ENCODE assay signal across 9 cellular contexts in genomic region chr3:14289590-14290453, GRCh38.
DNase-seq lines count a peak whose midpoint lies in the region; ATAC-seq and TF ChIP-seq lines count a peak whose summit lies in the region.
"Had no signal": no experiment of that assay in that cellular context is flagged by ENCODE, and none has a peak within 500 bp of the region (broad histone marks: within the 10 kb centered on the region; RNA-seq: fewer than 3 reads in every experiment).

No MANE protein-coding gene starts in this region.

- H3K4me3 ChIP-seq in HUES6 (ENCODE audit: low read depth, low read length) (no peak overlapping the region), hepatocyte (no peak overlapping the region)

- no peaks in the 10 kb centered on the region for H3K36me3 Mint-ChIP-seq in T-helper 2 cell treated with Interferon-gamma antibody and Interleukin-4, amounts not matched to agents 5 μg/mL and 100 μg/mL, for 36 hours (ENCODE audit: low read depth)
- H3K36me3 Mint-ChIP-seq in activated T-cell treated with anti-CD3 and anti-CD28 coated beads, Interleukin-2, amount 50 U/mL, for 4 hours (ENCODE audit: insufficient read depth), result no peaks in the 10 kb centered on the region

- DNase-seq in ACHN (peak; percentile 81), astrocyte of the hippocampus (ENCODE audit: low read depth, low spot score) (peak; percentile 73), hepatocyte (ENCODE audit: low spot score) (peak; percentile 82), retina (no peak), amygdala (lab: John Stamatoyannopoulos, UW) (no peak)
- no peak for DNase-seq in T-helper 2 cell treated with Interferon-gamma antibody and Interleukin-4, amounts not matched to agents 5 μg/mL and 100 μg/mL, for 36 hours (ENCODE audit: low spot score)
- DNase-seq in activated T-cell treated with anti-CD3 and anti-CD28 coated beads, Interleukin-2, amount 50 U/mL, for 4 hours, result no peak

- H3K9ac ChIP-seq in HUES6 (ENCODE audit: low read length), result peak overlapping the region; percentile 52

- 26% methylated on average over 7 of the region's 7 CpGs for WGBS in hepatocyte (ENCODE audit: low lambda C conversion rate, missing lambda C conversion rate)

- H3K27ac ChIP-seq in HUES6 (ENCODE audit: low read depth, low read length), result peak overlapping the region; percentile 61; the same call in 1 of the 2 replicates
- peak overlapping the region; percentile 89 for H3K27ac ChIP-seq in hepatocyte
- H3K27ac ChIP-seq: C4-2B had no signal

- ATAC-seq in activated T-cell treated with anti-CD3 and anti-CD28 coated beads, Interleukin-2, amount 50 U/mL, for 4 hours, result no peak

- no peaks in the 10 kb centered on the region for H3K27me3 ChIP-seq in HUES6 (ENCODE audit: control insufficient read depth, insufficient read depth, low read length)
- H3K27me3 ChIP-seq in hepatocyte, result no peaks in the 10 kb centered on the region

- TF ChIP-seq CTCF in hepatocyte (IDR thresholded peaks at IDR 0.05; ENCODE audit: poor library complexity), result no peak

- no peaks in the 10 kb centered on the region for H3K9me2 ChIP-seq in hepatocyte (replicated peaks; ENCODE audit: insufficient read depth)

- H3K4me2 ChIP-seq in hepatocyte, result peak overlapping the region; percentile 30

- no peaks in the 10 kb centered on the region for H4K20me1 ChIP-seq in hepatocyte (ENCODE audit: insufficient read depth, poor library complexity, severe bottlenecking)

- no peak overlapping the region for H2AFZ ChIP-seq in hepatocyte

- H3K4me1 Mint-ChIP-seq in T-helper 2 cell treated with Interferon-gamma antibody and Interleukin-4, amounts not matched to agents 5 μg/mL and 100 μg/mL, for 36 hours (ENCODE audit: low read depth), result no peaks in the 10 kb centered on the region
- H3K4me1 Mint-ChIP-seq in activated T-cell treated with anti-CD3 and anti-CD28 coated beads, Interleukin-2, amount 50 U/mL, for 4 hours (ENCODE audit: low read depth), result no peaks in the 10 kb centered on the region

- H3K27ac Mint-ChIP-seq in T-helper 2 cell treated with Interferon-gamma antibody and Interleukin-4, amounts not matched to agents 5 μg/mL and 100 μg/mL, for 36 hours, result no peak overlapping the region

- H3K9me3 Mint-ChIP-seq in T-helper 2 cell treated with Interferon-gamma antibody and Interleukin-4, amounts not matched to agents 5 μg/mL and 100 μg/mL, for 36 hours, result no peaks in the 10 kb centered on the region
- no peaks in the 10 kb centered on the region for H3K9me3 Mint-ChIP-seq in activated T-cell treated with anti-CD3 and anti-CD28 coated beads, Interleukin-2, amount 50 U/mL, for 4 hours

- in situ Hi-C loops in ACHN (cut with HindIII; ENCODE audit: low pct_ligation_motif_present, low pct_unique_long_range_greater_than_20kb, low sequenced_read_pairs), result no loop called here

- peaks cover 59% of the 10 kb centered on the region for H3K4me1 ChIP-seq in HUES6 (ENCODE audit: control insufficient read depth, insufficient read depth, low read length)
- peaks cover 35% of the 10 kb centered on the region for H3K4me1 ChIP-seq in hepatocyte (ENCODE audit: insufficient read depth)

- H3K9me3 ChIP-seq in HUES6 (ENCODE audit: control insufficient read depth, insufficient read depth, low read depth, low read length), result 0 out of 2 replicates have a peak, but pooled peaks cover 4% of the 10 kb centered on the region
- no peaks in the 10 kb centered on the region for H3K9me3 ChIP-seq in hepatocyte (ENCODE audit: low read depth)

- no peaks in the 10 kb centered on the region for H3K36me3 ChIP-seq in HUES6 (ENCODE audit: control insufficient read depth, insufficient read depth, low read length)
- H3K36me3 ChIP-seq in hepatocyte (replicated peaks; ENCODE audit: insufficient read depth, low read depth), result no peaks in the 10 kb centered on the region

- peaks cover 4% of the 10 kb centered on the region for H3K27me3 Mint-ChIP-seq in T-helper 2 cell treated with Interferon-gamma antibody and Interleukin-4, amounts not matched to agents 5 μg/mL and 100 μg/mL, for 36 hours (ENCODE audit: low read depth)
- peaks cover 5% of the 10 kb centered on the region for H3K27me3 Mint-ChIP-seq in activated T-cell treated with anti-CD3 and anti-CD28 coated beads, Interleukin-2, amount 50 U/mL, for 4 hours (ENCODE audit: low read depth)

- H3K79me2 ChIP-seq in hepatocyte, result no peaks in the 10 kb centered on the region

- H3K4me3 Mint-ChIP-seq in T-helper 2 cell treated with Interferon-gamma antibody and Interleukin-4, amounts not matched to agents 5 μg/mL and 100 μg/mL, for 36 hours, result no peak overlapping the region
- H3K4me3 Mint-ChIP-seq in activated T-cell treated with anti-CD3 and anti-CD28 coated beads, Interleukin-2, amount 50 U/mL, for 4 hours, result no peak overlapping the region

Comparison
In these comparisons a context has a peak if more than half of its experiments do, and no peak if none do; other contexts are left out.
1. DNase-seq: peak in ACHN (single experiment), astrocyte of the hippocampus (single experiment) and hepatocyte (single experiment); none in T-helper 2 cell treated with Interferon-gamma antibody and Interleukin-4, amounts not matched to agents 5 μg/mL and 100 μg/mL, for 36 hours (single experiment), activated T-cell treated with anti-CD3 and anti-CD28 coated beads, Interleukin-2, amount 50 U/mL, for 4 hours (single experiment), retina (single experiment) and amygdala (0 of 56).